Comparison of ENCODE assay signal across 7 cellular contexts in the genomic region with DNA sequence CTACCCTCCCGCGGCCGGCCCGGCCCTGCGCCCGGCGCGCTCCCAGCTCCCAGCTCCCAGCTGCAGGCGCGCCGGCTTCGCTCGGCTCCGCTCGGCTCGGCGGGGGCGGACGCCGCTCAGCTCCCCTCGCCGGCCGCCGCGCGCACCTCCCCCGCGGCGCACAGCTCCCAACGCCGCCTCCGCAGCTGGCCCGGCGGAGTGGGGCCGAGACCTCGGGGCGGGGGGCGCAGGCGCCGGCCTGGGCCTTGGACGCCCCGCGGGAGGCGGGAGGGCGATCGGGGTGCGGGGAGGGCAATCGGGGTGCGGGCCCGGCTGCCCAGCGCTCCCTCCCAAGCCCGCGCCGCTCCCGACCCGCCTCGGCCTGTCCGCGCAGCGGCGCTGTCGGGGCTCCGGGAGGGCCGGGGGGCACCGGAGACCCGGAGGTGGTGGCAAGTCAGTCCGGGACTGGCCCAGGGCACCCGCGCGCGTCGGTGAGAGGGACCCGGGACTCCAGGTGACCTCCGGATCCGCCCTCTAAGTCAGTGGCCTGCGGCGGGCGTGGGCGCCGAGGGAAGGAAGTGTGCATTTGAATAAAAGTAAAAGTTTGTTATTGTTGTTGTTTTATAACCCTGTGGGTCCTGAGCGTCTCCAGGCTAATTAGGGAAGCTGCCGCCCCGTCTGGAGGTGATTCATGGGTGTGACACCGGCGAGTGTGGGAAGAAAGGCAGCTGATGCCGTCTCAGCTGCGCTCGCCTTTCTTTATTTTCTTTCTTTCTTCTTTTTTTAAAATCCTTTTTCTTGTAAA. TPM values are rescaled to one million over a fixed set of nuclear protein-coding genes. Genes with fewer than 3 reads are reported as not detected.
DNase-seq lines count a peak whose midpoint lies in the region; ATAC-seq and TF ChIP-seq lines count a peak whose summit lies in the region.

Gene CRACDL (minus strand): TSS at position 93 of the 784 bp plus-strand sequence. CDS start 89,425 bp downstream, outside the sequence.

- ATAC-seq in GM21619 (IDR thresholded peaks at IDR 0.05; ENCODE audit: unreplicated experiment) (no peak), HG03469 (IDR thresholded peaks at IDR 0.05; ENCODE audit: unreplicated experiment) (no peak)

- peaks cover 86% of the 10 kb centered on the region for H3K27me3 Mint-ChIP-seq in mesothelial cell of epicardium (ENCODE audit: low read depth)

- in situ Hi-C loops in HAP-1 (cut with MboI; ENCODE audit: low sequenced_read_pairs), result no loop called here

- TF ChIP-seq CTCF in RWPE1 (conservative IDR thresholded peaks at IDR 0.05; ENCODE audit: low read depth) (peak; percentile 34), dorsolateral prefrontal cortex (IDR thresholded peaks at IDR 0.05 in 54 of 56, conservative IDR thresholded peaks at IDR 0.05 in 2 of 56; ENCODE audit: low read depth in 1 of 56, partially characterized antibody in 56 of 56) (peak in 2 of 56 donors; percentile 14 to 16), mesothelial cell of epicardium (IDR thresholded peaks at IDR 0.05; ENCODE audit: unreplicated experiment) (no peak), suprapubic skin (IDR thresholded peaks at IDR 0.05) (no peak)

- H3K27me3 ChIP-seq in HAP-1 (ENCODE audit: low read depth) (no peaks in the 10 kb centered on the region), dorsolateral prefrontal cortex (peaks cover 0 to 20% (median 0%) of the 10 kb centered on the region in 45 donors), suprapubic skin (peaks cover 19% of the 10 kb centered on the region)

- H3K4me3 ChIP-seq in HAP-1 (peak within 1 kb of the TSS; percentile 24), dorsolateral prefrontal cortex (peak within 1 kb of the TSS; percentile 42 to 75 (median 61)), suprapubic skin (peak within 1 kb of the TSS; percentile 67)

- TF ChIP-seq POLR2A in suprapubic skin (IDR thresholded peaks at IDR 0.05), result no peak

- no peaks in the 10 kb centered on the region for H3K36me3 Mint-ChIP-seq in mesothelial cell of epicardium

- H3K9me3 ChIP-seq in HAP-1, result no peaks in the 10 kb centered on the region
- no peaks in the 10 kb centered on the region for H3K9me3 ChIP-seq in suprapubic skin

- H3K9me3 Mint-ChIP-seq in mesothelial cell of epicardium, result no peaks in the 10 kb centered on the region

- 2% methylated on average over 13 of the region's 88 CpGs for WGBS in suprapubic skin

- peaks cover 6% of the 10 kb centered on the region for H3K4me1 Mint-ChIP-seq in mesothelial cell of epicardium

- peak within 1 kb of the TSS; percentile 27; the same call in 1 of the 2 replicates for H3K27ac ChIP-seq in RWPE1
- peak within 1 kb of the TSS in 56 of 59 donors; percentile 18 to 94 (median 79) for H3K27ac ChIP-seq in dorsolateral prefrontal cortex
- H3K27ac ChIP-seq in suprapubic skin, result peak within 1 kb of the TSS; percentile 85

- DNase-seq in HAP-1 (ENCODE audit: low spot score in 2 of 2) (peak in 1 of 2 experiments; percentile 38), RWPE1 (ENCODE audit: low spot score) (peak; percentile 31), dorsolateral prefrontal cortex (no peak), mesothelial cell of epicardium (ENCODE audit: low spot score in 2 of 2, unreplicated experiment in 2 of 2) (no peak), suprapubic skin (ENCODE audit: low spot score in 2 of 2) (no peak)

- no peaks in the 10 kb centered on the region for H3K36me3 ChIP-seq in HAP-1 (replicated peaks)
- no peaks in the 10 kb centered on the region for H3K36me3 ChIP-seq in suprapubic skin

- peaks cover 4% of the 10 kb centered on the region; the same call in 1 of the 2 replicates for H3K4me1 ChIP-seq in HAP-1
- H3K4me1 ChIP-seq in suprapubic skin, result peaks cover 21% of the 10 kb centered on the region

- POLR2A ChIA-PET in RWPE1 (lab: Yijun Ruan, JAX; ENCODE audit: low non-redundant PET), result no interaction called here

- no peak for TF ChIP-seq EP300 in suprapubic skin (IDR thresholded peaks at IDR 0.05)

- CTCF ChIA-PET in RWPE1 (lab: Yijun Ruan, JAX), result interaction anchor here (0.7 to 1.4 kb wide), 4 partner anchors 25 to 248 kb away, joined by 3 to 5 read pairs (median 3); partner anchors contain the start of genes LIPT1 and TSGA10

- H3K27ac Mint-ChIP-seq in mesothelial cell of epicardium, result no peak within 1 kb of the TSS

- peak within 1 kb of the TSS; percentile 59 for H3K4me3 Mint-ChIP-seq in mesothelial cell of epicardium

- intact Hi-C loops in dorsolateral prefrontal cortex (cut with DNase I), result no loop called here

RNA-seq across cellular contexts. Expression of gene CRACDL, which starts in this region (rescaled TPM):
- total RNA-seq in dorsolateral prefrontal cortex (100 to 1,000 TPM in 78 of 120 experiments, 10 to 100 TPM in 42; 32.4 to 184 (median 107) TPM), mesothelial cell of epicardium (1.1 to 1.7 TPM (median 1.7 TPM) in 3 replicates), suprapubic skin (10 to 100 TPM in 3 of 4 donors, 1 to 10 TPM in 1; 5.2 to 13.0 (median 11.3) TPM)

Comparison
In these comparisons a context has a peak if more than half of its experiments do, and no peak if none do; other contexts are left out.
1. H3K27ac ChIP-seq: peak in every context shown above with its lines; median percentile 85 in suprapubic skin; 79 in dorsolateral prefrontal cortex; 27 in RWPE1.